In the genomic region with DNA sequence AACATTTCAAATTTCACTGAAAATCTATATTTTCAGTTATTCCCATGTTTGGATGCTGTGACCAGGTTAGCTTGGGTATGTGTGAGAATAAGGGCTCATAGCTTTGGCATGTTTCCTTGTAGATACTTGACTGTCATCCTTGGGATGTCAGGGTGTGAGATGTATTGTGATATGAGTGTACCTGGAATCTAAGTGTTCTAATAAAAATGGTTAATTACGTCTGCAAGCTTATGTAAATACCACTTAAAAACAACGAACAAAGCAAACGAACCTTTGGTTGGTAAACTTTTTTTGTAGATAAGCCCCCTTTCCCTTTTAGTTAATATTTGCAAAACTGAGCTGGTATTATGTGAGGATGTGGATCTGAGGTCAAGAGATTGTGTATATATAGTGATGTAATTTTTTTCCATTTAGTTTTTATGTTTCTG, we compare ENCODE assay signal across 11 cellular contexts.
DNase-seq lines count a peak whose midpoint lies in the region; ATAC-seq, FAIRE-seq and TF ChIP-seq lines count a peak whose summit lies in the region.
"Had no signal": no experiment of that assay in that cellular context is flagged by ENCODE, and none has a peak within 500 bp of the region (broad histone marks: within the 10 kb centered on the region; RNA-seq: fewer than 3 reads in every experiment).

No MANE protein-coding gene starts in this region.

- DNase-seq in stimulated activated naive CD8-positive, alpha-beta T cell treated with anti-CD3 and anti-CD28 coated beads, Interleukin-15, Interleukin-2, amounts not matched to agents 100 U/mL and 50 U/mL, for 24 hours, result no peak
- no peak for DNase-seq in activated naive CD8-positive, alpha-beta T cell treated with anti-CD3 and anti-CD28 coated beads for 36 hours
- DNase-seq in lower lobe of right lung (no peak), vagina (ENCODE audit: extremely low spot score in 2 of 2) (no peak), small intestine (no peak)
- DNase-seq in central memory CD4-positive, alpha-beta T cell, result no peak
- DNase-seq: endodermal cell, NCI-H1417 treated with DMSO at 0.1 percent for 48 hours had no signal

- no peak overlapping the region for H3K4me3 ChIP-seq in lower lobe of right lung
- no peak overlapping the region for H3K4me3 ChIP-seq in vagina
- no peak overlapping the region for H3K4me3 ChIP-seq in small intestine (ENCODE audit: low read depth in 1 of 2, low read length in 2 of 2)

- H3K9me3 ChIP-seq in lower lobe of right lung (no peaks in the 10 kb centered on the region), vagina (no peaks in the 10 kb centered on the region), small intestine (ENCODE audit: control insufficient read depth, low read depth) (no peaks in the 10 kb centered on the region)

- peaks cover 6% of the 10 kb centered on the region for H3K36me3 Mint-ChIP-seq in stimulated activated naive CD8-positive, alpha-beta T cell treated with anti-CD3 and anti-CD28 coated beads, Interleukin-15, Interleukin-2, amounts not matched to agents 100 ng/mL and 50 ng/mL, for 24 hours (ENCODE audit: low read depth)
- peaks cover 12% of the 10 kb centered on the region for H3K36me3 Mint-ChIP-seq in activated naive CD8-positive, alpha-beta T cell treated with anti-CD3 and anti-CD28 coated beads for 36 hours

- H3K9me3 Mint-ChIP-seq in stimulated activated naive CD8-positive, alpha-beta T cell treated with anti-CD3 and anti-CD28 coated beads, Interleukin-15, Interleukin-2, amounts not matched to agents 100 ng/mL and 50 ng/mL, for 24 hours, result no peaks in the 10 kb centered on the region
- H3K9me3 Mint-ChIP-seq in activated naive CD8-positive, alpha-beta T cell treated with anti-CD3 and anti-CD28 coated beads for 36 hours, result no peaks in the 10 kb centered on the region
- H3K9me3 Mint-ChIP-seq: endodermal cell had no signal

- peaks cover 85% of the 10 kb centered on the region for H3K4me1 Mint-ChIP-seq in stimulated activated naive CD8-positive, alpha-beta T cell treated with anti-CD3 and anti-CD28 coated beads, Interleukin-15, Interleukin-2, amounts not matched to agents 100 ng/mL and 50 ng/mL, for 24 hours (ENCODE audit: low read depth)
- H3K4me1 Mint-ChIP-seq in activated naive CD8-positive, alpha-beta T cell treated with anti-CD3 and anti-CD28 coated beads for 36 hours, result peaks cover 81% of the 10 kb centered on the region

- 30 to 47% (median 39%) methylated on average over 3 of the region's 3 CpGs for WGBS in small intestine, 3 donors

- no peak for ATAC-seq in stimulated activated naive CD8-positive, alpha-beta T cell treated with anti-CD3 and anti-CD28 coated beads, Interleukin-15, Interleukin-2, amounts not matched to agents 100 U/mL and 50 U/mL, for 24 hours
- peak in 1 of 2 donors; percentile 57 for ATAC-seq in lower lobe of right lung
- no peak for ATAC-seq in GM21367 (IDR thresholded peaks at IDR 0.05; ENCODE audit: unreplicated experiment)

- no peak for TF ChIP-seq CTCF in lower lobe of right lung (IDR thresholded peaks at IDR 0.05)
- no peak for TF ChIP-seq CTCF in vagina (IDR thresholded peaks at IDR 0.05)

- H3K36me3 ChIP-seq in lower lobe of right lung (no peaks in the 10 kb centered on the region), vagina (no peaks in the 10 kb centered on the region), small intestine (ENCODE audit: control insufficient read depth in 2 of 2, insufficient read depth in 2 of 2, low read length in 2 of 2) (no peaks in the 10 kb centered on the region)

- H3K27ac Mint-ChIP-seq in stimulated activated naive CD8-positive, alpha-beta T cell treated with anti-CD3 and anti-CD28 coated beads, Interleukin-15, Interleukin-2, amounts not matched to agents 100 ng/mL and 50 ng/mL, for 24 hours, result no peak overlapping the region
- peak overlapping the region; percentile 34 for H3K27ac Mint-ChIP-seq in activated naive CD8-positive, alpha-beta T cell treated with anti-CD3 and anti-CD28 coated beads for 36 hours

- H3K27me3 ChIP-seq in lower lobe of right lung (ENCODE audit: low read depth) (no peaks in the 10 kb centered on the region), vagina (no peaks in the 10 kb centered on the region), small intestine (ENCODE audit: control insufficient read depth in 2 of 2, insufficient read depth in 2 of 2, low read length in 2 of 2) (no peaks in the 10 kb centered on the region)

- intact Hi-C loops in lower lobe of right lung (cut with DNase I), result loop anchor here (5.0 kb wide), 1 partner anchor 36 kb away; no protein-coding TSS in a partner anchor
- intact Hi-C loops in vagina (cut with DNase I), result no loop called here

- H3K27ac ChIP-seq in lower lobe of right lung (peak overlapping the region; percentile 59), vagina (no peak overlapping the region), small intestine (ENCODE audit: low read depth in 1 of 2, low read length in 1 of 2) (no peak overlapping the region)
- H3K27ac ChIP-seq: VCaP had no signal

- no peak for FAIRE-seq in small intestine (lab: Jason Lieb, UNC)

- H3K4me1 ChIP-seq in lower lobe of right lung, result peaks cover 97% of the 10 kb centered on the region
- peaks cover 71% of the 10 kb centered on the region for H3K4me1 ChIP-seq in vagina
- peaks cover 0 to 8% of the 10 kb centered on the region in 2 donors for H3K4me1 ChIP-seq in small intestine (ENCODE audit: control insufficient read depth in 2 of 2, insufficient read depth in 1 of 2, low read depth in 1 of 2, low read length in 1 of 2)

- H3K4me3 Mint-ChIP-seq in stimulated activated naive CD8-positive, alpha-beta T cell treated with anti-CD3 and anti-CD28 coated beads, Interleukin-15, Interleukin-2, amounts not matched to agents 100 ng/mL and 50 ng/mL, for 24 hours, result peak overlapping the region; percentile 32
- H3K4me3 Mint-ChIP-seq in activated naive CD8-positive, alpha-beta T cell treated with anti-CD3 and anti-CD28 coated beads for 36 hours, result peak overlapping the region; percentile 50
- H3K4me3 Mint-ChIP-seq: endodermal cell had no signal

- TF ChIP-seq POLR2A in vagina (IDR thresholded peaks at IDR 0.05), result no peak

- H3K27me3 Mint-ChIP-seq in stimulated activated naive CD8-positive, alpha-beta T cell treated with anti-CD3 and anti-CD28 coated beads, Interleukin-15, Interleukin-2, amounts not matched to agents 100 ng/mL and 50 ng/mL, for 24 hours, result peaks cover 6% of the 10 kb centered on the region
- H3K27me3 Mint-ChIP-seq in activated naive CD8-positive, alpha-beta T cell treated with anti-CD3 and anti-CD28 coated beads for 36 hours, result peaks cover 3% of the 10 kb centered on the region
